Comparison of ENCODE assay signal across 1 cellular context in the genomic region with DNA sequence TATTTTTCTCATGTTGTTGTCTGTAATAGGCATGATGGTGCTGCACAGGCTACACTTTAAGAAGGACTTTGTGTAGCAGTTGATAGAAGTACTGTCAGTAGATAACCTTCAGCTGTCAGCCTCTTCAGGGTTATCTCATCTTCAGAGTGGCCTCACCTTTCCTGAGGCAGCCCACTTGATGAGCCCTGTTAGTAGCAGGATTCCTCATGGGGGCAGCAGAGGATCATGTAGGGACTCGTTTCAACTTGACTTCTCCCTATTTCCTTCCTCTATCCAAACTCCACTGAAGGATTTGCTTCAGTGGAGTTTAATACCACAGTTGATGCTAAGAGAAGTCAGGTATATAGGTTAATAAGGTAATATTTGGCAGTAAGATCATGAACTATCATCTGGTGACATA.
TF ChIP-seq lines count a peak whose summit lies in the region.

No MANE protein-coding gene starts in this region.

TF ChIP-seq in Ishikawa, 13 proteins besides CTCF, POLR2A, EP300 and RAD21 (continued from another document):
- TF ChIP-seq, protein P1, sequence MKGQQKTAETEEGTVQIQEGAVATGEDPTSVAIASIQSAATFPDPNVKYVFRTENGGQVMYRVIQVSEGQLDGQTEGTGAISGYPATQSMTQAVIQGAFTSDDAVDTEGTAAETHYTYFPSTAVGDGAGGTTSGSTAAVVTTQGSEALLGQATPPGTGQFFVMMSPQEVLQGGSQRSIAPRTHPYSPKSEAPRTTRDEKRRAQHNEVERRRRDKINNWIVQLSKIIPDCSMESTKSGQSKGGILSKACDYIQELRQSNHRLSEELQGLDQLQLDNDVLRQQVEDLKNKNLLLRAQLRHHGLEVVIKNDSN (IDR thresholded peaks at IDR 0.05) = no peak
- no peak for TF ChIP-seq CREB1 (IDR thresholded peaks at IDR 0.05; ENCODE audit: low read depth)
